In the genomic region with DNA sequence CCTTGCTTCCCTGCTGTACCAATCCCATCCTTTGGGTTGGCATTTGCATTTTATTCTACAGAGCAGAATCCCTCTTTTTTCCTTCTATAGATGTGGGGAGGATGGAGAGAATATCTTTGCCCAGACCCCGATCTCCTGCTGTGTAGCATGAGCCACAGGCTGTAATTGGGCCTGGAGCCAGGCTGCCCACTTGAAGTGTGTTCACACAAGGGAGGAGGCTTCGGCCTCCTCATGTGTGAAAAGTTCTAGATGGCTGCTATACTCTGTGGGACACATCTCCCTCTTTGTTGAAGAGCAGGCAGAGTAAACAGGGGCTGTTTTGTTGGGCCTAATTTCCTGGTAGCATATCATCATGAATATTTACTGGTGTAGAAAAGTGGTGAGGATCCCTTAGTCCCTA, we compare ENCODE assay signal across 19 cellular contexts.
"Had no signal": no experiment of that assay in that cellular context is flagged by ENCODE, and none has a peak within 500 bp of the region (broad histone marks: within the 10 kb centered on the region; RNA-seq: fewer than 3 reads in every experiment).

No MANE protein-coding gene starts in this region.

- H3K27ac ChIP-seq: dorsolateral prefrontal cortex, ovary, stomach, testis had no signal

- ATAC-seq: activated CD8-positive, alpha-beta T cell treated with anti-CD3 and anti-CD28 coated beads for 36 hours; activated naive CD8-positive, alpha-beta T cell treated with anti-CD3 and anti-CD28 coated beads, Interleukin-2, amount 50 U/mL, for 24 hours; activated T-cell treated with anti-CD3 and anti-CD28 coated beads, Interleukin-2, amount 50 U/mL, for 4 hours; mucosa of descending colon; naive thymus-derived CD4-positive, alpha-beta T cell; sciatic nerve; stimulated activated effector memory CD8-positive, alpha-beta T cell treated with anti-CD3 and anti-CD28 coated beads, Interleukin-12 subunit alpha, Interleukin-12 subunit beta, amount 100 ng/mL, for 72 hours had no signal

- DNase-seq: activated CD8-positive, alpha-beta T cell treated with anti-CD3 and anti-CD28 coated beads for 36 hours; activated effector memory CD4-positive, alpha-beta T cell treated with Interleukin-2 at 50 U/mL for 16 hours; activated naive CD4-positive, alpha-beta T cell treated with anti-CD3 and anti-CD28 coated beads, Interleukin-2, amount 10 ng/mL, durations not matched to agents 7 days and 5 days; activated naive CD8-positive, alpha-beta T cell treated with anti-CD3 and anti-CD28 coated beads, Interleukin-2, amount 50 U/mL, for 24 hours; activated T-cell treated with anti-CD3 and anti-CD28 coated beads, Interleukin-2, amount 50 U/mL, for 4 hours; anterior cingulate cortex; caudate nucleus; dorsolateral prefrontal cortex; foreskin fibroblast; mesenchymal stem cell; mucosa of descending colon; naive thymus-derived CD4-positive, alpha-beta T cell; ovary; stimulated activated CD4-positive, alpha-beta T cell treated with anti-CD3 and anti-CD28 coated beads, Interleukin-4, amount 100 ng/mL, for 24 hours; stomach; testis had no signal

- H3K4me3 ChIP-seq: dorsolateral prefrontal cortex, mucosa of descending colon, ovary, smooth muscle cell, stomach, testis had no signal

- H3K9me3 ChIP-seq: testis had no signal

- H3K4me1 ChIP-seq: stomach, testis had no signal

- H3K27me3 ChIP-seq: ovary, stomach, testis had no signal

- H3K36me3 ChIP-seq: ovary, stomach had no signal
